In genomic region chr4:40173470-40173875, GRCh38 we compare ENCODE assay signal across 14 cellular contexts. TPM values are rescaled to one million over a fixed set of nuclear protein-coding genes. Genes with fewer than 3 reads are reported as not detected.
DNase-seq lines count a peak whose midpoint lies in the region; ATAC-seq and TF ChIP-seq lines count a peak whose summit lies in the region.
"Had no signal": no experiment of that assay in that cellular context is flagged by ENCODE, and none has a peak within 500 bp of the region (broad histone marks: within the 10 kb centered on the region; RNA-seq: fewer than 3 reads in every experiment).

No MANE protein-coding gene starts in this region.

- H3K27ac ChIP-seq in mammary epithelial cell (ENCODE audit: insufficient read depth, low read depth, low read length) (no peak overlapping the region), breast epithelium (no peak overlapping the region), smooth muscle cell (ENCODE audit: low read depth) (no peak overlapping the region)
- H3K27ac ChIP-seq: dorsolateral prefrontal cortex, thoracic aorta had no signal

- peaks cover 3% of the 10 kb centered on the region for H3K27me3 Mint-ChIP-seq in T-helper 1 cell treated with Interleukin-12 subunit alpha and Interleukin-12 subunit beta and Interleukin-4 antibody, amounts not matched to agents 30 μg/mL and 1 μg/mL, for 36 hours (ENCODE audit: low read depth)

- H3K27ac Mint-ChIP-seq in T-helper 1 cell treated with Interleukin-12 subunit alpha and Interleukin-12 subunit beta and Interleukin-4 antibody, amounts not matched to agents 30 μg/mL and 1 μg/mL, for 36 hours, result no peak overlapping the region

- H2AFZ ChIP-seq in mammary epithelial cell (ENCODE audit: low read depth, low read length), result peak overlapping the region; percentile 10
- no peak overlapping the region for H2AFZ ChIP-seq in smooth muscle cell (ENCODE audit: low read depth)

- 54% methylated on average over 4 of the region's 4 CpGs for WGBS in mammary epithelial cell (ENCODE audit: low coverage, missing lambda C conversion rate)
- 86% methylated on average over 4 of the region's 4 CpGs for WGBS in smooth muscle cell (ENCODE audit: low lambda C conversion rate)

- H3K9me3 ChIP-seq in mammary epithelial cell (replicated peaks; ENCODE audit: insufficient read depth, low read length) (no peaks in the 10 kb centered on the region), breast epithelium (peaks cover 0 to 5% of the 10 kb centered on the region in 2 donors), smooth muscle cell (replicated peaks; ENCODE audit: low read depth) (no peaks in the 10 kb centered on the region)
- H3K9me3 ChIP-seq: thoracic aorta had no signal

- H3K4me1 Mint-ChIP-seq in T-helper 1 cell treated with Interleukin-12 subunit alpha and Interleukin-12 subunit beta and Interleukin-4 antibody, amounts not matched to agents 30 μg/mL and 1 μg/mL, for 36 hours (ENCODE audit: low read depth), result peaks cover 19% of the 10 kb centered on the region

- in situ Hi-C loops in mammary epithelial cell (cut with MboI; ENCODE audit: low sequenced_read_pairs in 2 of 2), result no loop called here

- BruUV-seq in mammary epithelial cell (replicated peaks; lab: Mats Ljungman, UMichigan), result no TSS peak

- TF ChIP-seq CTCF in mammary epithelial cell (conservative IDR thresholded peaks at IDR 0.05 in 1 of 2, IDR thresholded peaks at IDR 0.05 in 1 of 2; ENCODE audit: extremely low read depth in 1 of 2, insufficient read depth in 1 of 2, low read depth in 1 of 2, low read length in 2 of 2), result no peak
- no peak for TF ChIP-seq CTCF in breast epithelium (IDR thresholded peaks at IDR 0.05)
- TF ChIP-seq CTCF in smooth muscle cell (IDR thresholded peaks at IDR 0.05; ENCODE audit: borderline replicate concordance, insufficient read depth, poor library complexity, severe bottlenecking), result no peak

- CTCF ChIA-PET in mammary epithelial cell (lab: Charles Lee; ENCODE audit: low non-redundant PET), result no interaction called here

- peak; percentile 71 for ATAC-seq in HG02973 (IDR thresholded peaks at IDR 0.05; ENCODE audit: unreplicated experiment)
- ATAC-seq: left cardiac atrium had no signal

- no peak overlapping the region for H3K4me3 ChIP-seq in mammary epithelial cell (replicated peaks in 1 of 3; ENCODE audit: insufficient read depth in 1 of 3, low read depth in 2 of 3, low read length in 3 of 3)
- no peak overlapping the region for H3K4me3 ChIP-seq in breast epithelium
- H3K4me3 ChIP-seq in smooth muscle cell, result no peak overlapping the region
- H3K4me3 ChIP-seq: dorsolateral prefrontal cortex, skin epidermis, thoracic aorta had no signal

- H3K79me2 ChIP-seq in mammary epithelial cell (ENCODE audit: insufficient read depth, low read length), result no peaks in the 10 kb centered on the region
- H3K79me2 ChIP-seq in smooth muscle cell (ENCODE audit: low read depth), result no peaks in the 10 kb centered on the region

- no peaks in the 10 kb centered on the region for H3K27me3 ChIP-seq in mammary epithelial cell (ENCODE audit: insufficient read depth, low read length)
- no peaks in the 10 kb centered on the region for H3K27me3 ChIP-seq in breast epithelium
- H3K27me3 ChIP-seq in smooth muscle cell (ENCODE audit: low read depth), result no peaks in the 10 kb centered on the region
- H3K27me3 ChIP-seq: dorsolateral prefrontal cortex had no signal

- dilution Hi-C loops in mammary epithelial cell (cut with HindIII; ENCODE audit: low sequenced_read_pairs), result no loop called here

- TF ChIP-seq POLR2A in breast epithelium (IDR thresholded peaks at IDR 0.05), result no peak

- intact Hi-C loops in mammary epithelial cell (cut with micrococcal nuclease), result no loop called here
- intact Hi-C loops in breast epithelium (cut with DNase I; ENCODE audit: low total_unique reads), result no loop called here

- H3K9ac ChIP-seq in mammary epithelial cell (ENCODE audit: insufficient read depth, low read length), result no peak overlapping the region
- H3K9ac ChIP-seq in smooth muscle cell (ENCODE audit: low read depth), result no peak overlapping the region

- H3F3A ChIP-seq in smooth muscle cell (ENCODE audit: low read depth), result peaks cover 5% of the 10 kb centered on the region

- H3K36me3 Mint-ChIP-seq in T-helper 1 cell treated with Interleukin-12 subunit alpha and Interleukin-12 subunit beta and Interleukin-4 antibody, amounts not matched to agents 30 μg/mL and 1 μg/mL, for 36 hours (ENCODE audit: low read depth), result peaks cover 8% of the 10 kb centered on the region

- H3K4me2 ChIP-seq in mammary epithelial cell (ENCODE audit: insufficient read depth, low read depth, low read length) (no peak overlapping the region), smooth muscle cell (no peak overlapping the region)

- H3K9me3 Mint-ChIP-seq in T-helper 1 cell treated with Interleukin-12 subunit alpha and Interleukin-12 subunit beta and Interleukin-4 antibody, amounts not matched to agents 30 μg/mL and 1 μg/mL, for 36 hours, result no peaks in the 10 kb centered on the region

- H3K36me3 ChIP-seq in mammary epithelial cell (ENCODE audit: insufficient read depth, low read length) (no peaks in the 10 kb centered on the region), breast epithelium (no peaks in the 10 kb centered on the region), smooth muscle cell (ENCODE audit: low read depth) (no peaks in the 10 kb centered on the region)
- H3K36me3 ChIP-seq: thoracic aorta had no signal

- peak overlapping the region; percentile 48 for H3K4me3 Mint-ChIP-seq in T-helper 1 cell treated with Interleukin-12 subunit alpha and Interleukin-12 subunit beta and Interleukin-4 antibody, amounts not matched to agents 30 μg/mL and 1 μg/mL, for 36 hours

- no peaks in the 10 kb centered on the region for H4K20me1 ChIP-seq in mammary epithelial cell (ENCODE audit: insufficient read depth, low read length)
- H4K20me1 ChIP-seq in smooth muscle cell (ENCODE audit: low read depth), result no peaks in the 10 kb centered on the region

- H3K4me1 ChIP-seq in mammary epithelial cell (ENCODE audit: insufficient read depth, low read length), result no peaks in the 10 kb centered on the region
- H3K4me1 ChIP-seq in breast epithelium, result no peaks in the 10 kb centered on the region
- H3K4me1 ChIP-seq in smooth muscle cell (ENCODE audit: low read depth), result no peaks in the 10 kb centered on the region

- DNase-seq in mammary epithelial cell (no peak), breast epithelium (ENCODE audit: low spot score in 2 of 2) (no peak), DMS53 (lab: John Stamatoyannopoulos, UW) (no peak), smooth muscle cell (lab: John Stamatoyannopoulos, UW; ENCODE audit: unreplicated experiment) (no peak), NK-92 (lab: John Stamatoyannopoulos, UW; ENCODE audit: unreplicated experiment) (no peak), KG1 (lab: John Stamatoyannopoulos, UW) (no peak)
- DNase-seq: activated CD4-positive, alpha-beta T cell treated with anti-CD3 and anti-CD28 coated beads for 4 hours; dorsolateral prefrontal cortex; left cardiac atrium; NCI-H526 had no signal

RNA-seq across cellular contexts. Expression of gene RHOH, which starts 23.4 kb away (rescaled TPM):
- total RNA-seq in mammary epithelial cell (not detected), breast epithelium (10 to 100 TPM in 1 of 3 donors, 1 to 10 TPM in 2; 5.0 to 16.4 (median 9.7) TPM), smooth muscle cell (not detected in 2 replicates)
- polyA plus RNA-seq in mammary epithelial cell (not detected), smooth muscle cell (0.46 TPM in 1 of 2 replicates, not detected in the other)
- not detected for polyA minus RNA-seq in mammary epithelial cell
